Comparison of ENCODE assay signal across 2 cellular contexts in the genomic region with DNA sequence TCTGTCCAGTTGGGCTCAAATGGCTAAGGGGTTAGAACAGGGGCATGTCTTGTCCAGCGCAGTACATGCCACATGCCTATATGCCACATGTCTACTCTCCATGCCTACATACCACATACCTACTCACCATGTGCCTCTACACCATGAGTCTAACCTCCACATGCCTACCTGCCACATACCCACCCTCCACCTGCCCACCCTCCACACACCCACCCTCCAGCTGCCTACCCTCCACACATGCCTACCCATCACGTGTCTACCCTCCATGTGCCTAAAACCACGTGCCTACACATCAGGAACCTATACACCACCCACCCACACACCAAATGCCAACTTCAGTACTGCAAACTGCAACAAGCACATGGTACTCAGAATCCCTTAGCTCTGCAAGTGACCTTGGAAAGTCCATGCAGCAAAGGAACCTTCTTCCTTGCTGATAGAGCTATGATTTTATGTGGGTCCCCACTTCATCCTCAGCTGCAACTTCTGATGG.
TF ChIP-seq lines count a peak whose summit lies in the region.

No MANE protein-coding gene starts in this region.

TF ChIP-seq in HepG2, 621 proteins besides CTCF, POLR2A, EP300 and RAD21:
- TF ChIP-seq MNT (IDR thresholded peaks at IDR 0.05) (peak; percentile 91), SOX5 (CRISPR knock-in tag; IDR thresholded peaks at IDR 0.05; ENCODE audit: borderline replicate concordance) (no peak)

TF ChIP-seq in GM23338, 12 proteins besides CTCF, POLR2A, EP300 and RAD21:
- TF ChIP-seq EZH2phosphoT487 (IDR thresholded peaks at IDR 0.05; ENCODE audit: unreplicated experiment) (no peak), ZNF114 (CRISPR knock-in tag; IDR thresholded peaks at IDR 0.05) (no peak), JUNB (IDR thresholded peaks at IDR 0.05; ENCODE audit: unreplicated experiment) (no peak), NANOG (IDR thresholded peaks at IDR 0.05; ENCODE audit: borderline replicate concordance) (no peak)
- TF ChIP-seq, protein P1, sequence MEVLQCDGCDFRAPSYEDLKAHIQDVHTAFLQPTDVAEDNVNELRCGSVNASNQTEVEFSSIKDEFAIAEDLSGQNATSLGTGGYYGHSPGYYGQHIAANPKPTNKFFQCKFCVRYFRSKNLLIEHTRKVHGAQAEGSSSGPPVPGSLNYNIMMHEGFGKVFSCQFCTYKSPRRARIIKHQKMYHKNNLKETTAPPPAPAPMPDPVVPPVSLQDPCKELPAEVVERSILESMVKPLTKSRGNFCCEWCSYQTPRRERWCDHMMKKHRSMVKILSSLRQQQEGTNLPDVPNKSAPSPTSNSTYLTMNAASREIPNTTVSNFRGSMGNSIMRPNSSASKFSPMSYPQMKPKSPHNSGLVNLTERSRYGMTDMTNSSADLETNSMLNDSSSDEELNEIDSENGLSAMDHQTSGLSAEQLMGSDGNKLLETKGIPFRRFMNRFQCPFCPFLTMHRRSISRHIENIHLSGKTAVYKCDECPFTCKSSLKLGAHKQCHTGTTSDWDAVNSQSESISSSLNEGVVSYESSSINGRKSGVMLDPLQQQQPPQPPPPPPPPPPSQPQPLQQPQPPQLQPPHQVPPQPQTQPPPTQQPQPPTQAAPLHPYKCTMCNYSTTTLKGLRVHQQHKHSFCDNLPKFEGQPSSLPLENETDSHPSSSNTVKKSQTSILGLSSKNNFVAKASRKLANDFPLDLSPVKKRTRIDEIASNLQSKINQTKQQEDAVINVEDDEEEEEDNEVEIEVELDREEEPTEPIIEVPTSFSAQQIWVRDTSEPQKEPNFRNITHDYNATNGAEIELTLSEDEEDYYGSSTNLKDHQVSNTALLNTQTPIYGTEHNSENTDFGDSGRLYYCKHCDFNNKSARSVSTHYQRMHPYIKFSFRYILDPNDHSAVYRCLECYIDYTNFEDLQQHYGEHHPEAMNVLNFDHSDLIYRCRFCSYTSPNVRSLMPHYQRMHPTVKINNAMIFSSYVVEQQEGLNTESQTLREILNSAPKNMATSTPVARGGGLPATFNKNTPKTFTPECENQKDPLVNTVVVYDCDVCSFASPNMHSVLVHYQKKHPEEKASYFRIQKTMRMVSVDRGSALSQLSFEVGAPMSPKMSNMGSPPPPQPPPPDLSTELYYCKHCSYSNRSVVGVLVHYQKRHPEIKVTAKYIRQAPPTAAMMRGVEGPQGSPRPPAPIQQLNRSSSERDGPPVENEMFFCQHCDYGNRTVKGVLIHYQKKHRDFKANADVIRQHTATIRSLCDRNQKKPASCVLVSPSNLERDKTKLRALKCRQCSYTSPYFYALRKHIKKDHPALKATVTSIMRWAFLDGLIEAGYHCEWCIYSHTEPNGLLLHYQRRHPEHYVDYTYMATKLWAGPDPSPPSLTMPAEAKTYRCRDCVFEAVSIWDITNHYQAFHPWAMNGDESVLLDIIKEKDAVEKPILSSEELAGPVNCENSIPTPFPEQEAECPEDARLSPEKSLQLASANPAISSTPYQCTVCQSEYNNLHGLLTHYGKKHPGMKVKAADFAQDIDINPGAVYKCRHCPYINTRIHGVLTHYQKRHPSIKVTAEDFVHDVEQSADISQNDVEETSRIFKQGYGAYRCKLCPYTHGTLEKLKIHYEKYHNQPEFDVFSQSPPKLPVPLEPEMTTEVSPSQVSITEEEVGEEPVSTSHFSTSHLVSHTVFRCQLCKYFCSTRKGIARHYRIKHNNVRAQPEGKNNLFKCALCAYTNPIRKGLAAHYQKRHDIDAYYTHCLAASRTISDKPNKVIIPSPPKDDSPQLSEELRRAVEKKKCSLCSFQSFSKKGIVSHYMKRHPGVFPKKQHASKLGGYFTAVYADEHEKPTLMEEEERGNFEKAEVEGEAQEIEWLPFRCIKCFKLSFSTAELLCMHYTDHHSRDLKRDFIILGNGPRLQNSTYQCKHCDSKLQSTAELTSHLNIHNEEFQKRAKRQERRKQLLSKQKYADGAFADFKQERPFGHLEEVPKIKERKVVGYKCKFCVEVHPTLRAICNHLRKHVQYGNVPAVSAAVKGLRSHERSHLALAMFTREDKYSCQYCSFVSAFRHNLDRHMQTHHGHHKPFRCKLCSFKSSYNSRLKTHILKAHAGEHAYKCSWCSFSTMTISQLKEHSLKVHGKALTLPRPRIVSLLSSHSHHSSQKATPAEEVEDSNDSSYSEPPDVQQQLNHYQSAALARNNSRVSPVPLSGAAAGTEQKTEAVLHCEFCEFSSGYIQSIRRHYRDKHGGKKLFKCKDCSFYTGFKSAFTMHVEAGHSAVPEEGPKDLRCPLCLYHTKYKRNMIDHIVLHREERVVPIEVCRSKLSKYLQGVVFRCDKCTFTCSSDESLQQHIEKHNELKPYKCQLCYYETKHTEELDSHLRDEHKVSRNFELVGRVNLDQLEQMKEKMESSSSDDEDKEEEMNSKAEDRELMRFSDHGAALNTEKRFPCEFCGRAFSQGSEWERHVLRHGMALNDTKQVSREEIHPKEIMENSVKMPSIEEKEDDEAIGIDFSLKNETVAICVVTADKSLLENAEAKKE (CRISPR knock-in tag; IDR thresholded peaks at IDR 0.05): no peak
